Comparison of ENCODE assay signal across 21 cellular contexts in genomic region chr4:81274460-81274859, GRCh38. TPM values are rescaled to one million over a fixed set of nuclear protein-coding genes. Genes with fewer than 3 reads are reported as not detected.
A peak's percentile ranks its signal among the peaks of the same experiment; 100 is the strongest.
DNase-seq lines count a peak whose midpoint lies in the region; ATAC-seq, FAIRE-seq and TF ChIP-seq lines count a peak whose summit lies in the region.
"Had no signal": no experiment of that assay in that cellular context is flagged by ENCODE, and none has a peak within 500 bp of the region (broad histone marks: within the 10 kb centered on the region; RNA-seq: fewer than 3 reads in every experiment).

No MANE protein-coding gene starts in this region.

- 0% methylated on average over 1 of the region's 1 CpG for WGBS in K562 (ENCODE audit: insufficient coverage, low coverage, missing lambda C conversion rate)

- no peaks in the 10 kb centered on the region for H3K9me3 ChIP-seq in HCT116 (ENCODE audit: control insufficient read depth in 1 of 2, insufficient read depth in 1 of 2, low read depth in 1 of 2, low read length in 2 of 2)
- no peaks in the 10 kb centered on the region for H3K9me3 ChIP-seq in K562 (replicated peaks; ENCODE audit: control insufficient read depth, insufficient read depth, low read depth, low read length)
- H3K9me3 ChIP-seq: A549 had no signal

- RAD21 ChIA-PET in HCT116 (lab: Charles Lee; ENCODE audit: low non-redundant PET in 1 of 2, low total read pairs in 2 of 2, uncharacterized antibody in 2 of 2, unreplicated experiment in 2 of 2): no interaction called here

- ATAC-seq in HCT116 (no peak), WTC11 (no peak), K562 (no peak)
- ATAC-seq: A549; CD8-positive, alpha-beta T cell had no signal

- no peak for FAIRE-seq in K562 (lab: Jason Lieb, UNC)
- FAIRE-seq: A549, D721Med, G401.6, GM12891, GM19239 had no signal

- CTCF ChIA-PET in HCT116 (lab: Charles Lee) (no interaction called here), WTC11 (lab: Charles Lee) (no interaction called here), K562 (lab: Yijun Ruan, JAX; ENCODE audit: low intra/inter-chr PET ratio) (interaction anchor here (0.6 kb wide), 1 partner anchor 10 kb away, joined by 3 read pairs; no protein-coding TSS in a partner anchor)

- TF ChIP-seq CTCF in HCT116 (IDR thresholded peaks at IDR 0.05 in 2 of 3, conservative IDR thresholded peaks at IDR 0.05 in 1 of 3; ENCODE audit: borderline replicate concordance in 1 of 3, insufficient read depth in 1 of 3, low read depth in 2 of 3, low read length in 2 of 3) (no peak), WTC11 (IDR thresholded peaks at IDR 0.05) (no peak), K562 (IDR thresholded peaks at IDR 0.05 in 2 of 3, conservative IDR thresholded peaks at IDR 0.05 in 1 of 3; ENCODE audit: insufficient read depth in 2 of 3, low read depth in 1 of 3, low read length in 3 of 3) (no peak), coronary artery (IDR thresholded peaks at IDR 0.05) (no peak)

- H3K27me3 ChIP-seq in HCT116 (ENCODE audit: insufficient read depth, low read length): no peaks in the 10 kb centered on the region
- H3K27me3 ChIP-seq in K562 (ENCODE audit: control insufficient read depth in 2 of 2, insufficient read depth in 2 of 2, low read length in 2 of 2): no peaks in the 10 kb centered on the region
- H3K27me3 ChIP-seq: BLaER1 treated with 17β-estradiol and CSF1 and Interleukin-3, amounts not matched to agents 10 nM and 100 nM had no signal

- H4K20me1 ChIP-seq in HCT116 (ENCODE audit: insufficient read depth) (no peaks in the 10 kb centered on the region), K562 (replicated peaks; ENCODE audit: control insufficient read depth, insufficient read depth, low read length) (no peaks in the 10 kb centered on the region)
- H4K20me1 ChIP-seq: BLaER1 treated with 17β-estradiol and CSF1 and Interleukin-3, amounts not matched to agents 10 nM and 100 nM had no signal

- no peak overlapping the region for H2AFZ ChIP-seq in HCT116 (ENCODE audit: low read depth, low read length, poor library complexity, severe bottlenecking)
- H2AFZ ChIP-seq in K562 (ENCODE audit: low read depth, low read length): no peak overlapping the region

- H3K4me1 Mint-ChIP-seq in WTC11: no peaks in the 10 kb centered on the region
- H3K4me1 Mint-ChIP-seq: B cell had no signal

- POLR2A ChIA-PET in HCT116 (lab: Charles Lee): no interaction called here
- POLR2A ChIA-PET in WTC11 (lab: Charles Lee): no interaction called here
- POLR2A ChIA-PET in K562 (lab: Yijun Ruan, JAX): no interaction called here

- H3K27ac ChIP-seq in HCT116 (ENCODE audit: low read depth, low read length) (no peak overlapping the region), K562 (ENCODE audit: extremely low read depth, low read depth, low read length) (no peak overlapping the region), coronary artery (no peak overlapping the region)
- H3K27ac ChIP-seq: 22Rv1; A549; BLaER1 treated with 17β-estradiol and CSF1 and Interleukin-3, amounts not matched to agents 10 nM and 100 nM; C4-2B had no signal

- H3K4me1 ChIP-seq in HCT116 (ENCODE audit: control insufficient read depth in 1 of 2, insufficient read depth in 2 of 2, low read length in 2 of 2) (no peaks in the 10 kb centered on the region), K562 (replicated peaks in 1 of 2; ENCODE audit: control insufficient read depth in 2 of 2, insufficient read depth in 2 of 2, low read length in 2 of 2) (no peaks in the 10 kb centered on the region)
- H3K4me1 ChIP-seq: A549; BLaER1 treated with 17β-estradiol and CSF1 and Interleukin-3, amounts not matched to agents 10 nM and 100 nM; Caco-2 had no signal

- H3K36me3 ChIP-seq in HCT116 (ENCODE audit: control insufficient read depth in 1 of 2, insufficient read depth in 2 of 2, low read length in 2 of 2) (no peaks in the 10 kb centered on the region), K562 (ENCODE audit: control insufficient read depth, insufficient read depth, low read length) (no peaks in the 10 kb centered on the region)
- H3K36me3 ChIP-seq: BLaER1 treated with 17β-estradiol and CSF1 and Interleukin-3, amounts not matched to agents 10 nM and 100 nM had no signal

- peaks cover 20% of the 10 kb centered on the region for H3K9me3 Mint-ChIP-seq in WTC11

- intact Hi-C loops in HCT116 (cut with micrococcal nuclease): no loop called here
- intact Hi-C loops in K562 (cut with micrococcal nuclease): no loop called here

- TF ChIP-seq RAD21 in HCT116 (IDR thresholded peaks at IDR 0.05; ENCODE audit: low read depth) (no peak), K562 (CRISPR knock-in tag; conservative IDR thresholded peaks at IDR 0.05 in 1 of 2, IDR thresholded peaks at IDR 0.05 in 1 of 2) (no peak)

- TF ChIP-seq POLR2A in HCT116 (IDR thresholded peaks at IDR 0.05; ENCODE audit: borderline replicate concordance, extremely low read depth, insufficient read depth, insufficient read length): no peak
- TF ChIP-seq POLR2A in K562 (conservative IDR thresholded peaks at IDR 0.05): no peak

- DNase-seq in HCT116 (ENCODE audit: low read depth, low spot score) (no peak), WTC11 (ENCODE audit: low spot score) (no peak), K562 (ENCODE audit: extremely low read depth in 1 of 4, low spot score in 3 of 4) (no peak), coronary artery (ENCODE audit: low spot score) (no peak), NCI-H82 (lab: John Stamatoyannopoulos, UW) (no peak)
- DNase-seq: AML-193; Caco-2; Calu3; CD4-positive, alpha-beta T cell; CD8-positive, alpha-beta T cell; DMS79 treated with DMSO at 0.1 percent for 48 hours; GF-D8 had no signal

- no peaks in the 10 kb centered on the region; the same call in 1 of the 2 replicates for H3K36me3 Mint-ChIP-seq in WTC11
- H3K36me3 Mint-ChIP-seq: CD8-positive, alpha-beta T cell had no signal

- no peak overlapping the region for H3K9ac ChIP-seq in HCT116 (ENCODE audit: low read length)
- no peak overlapping the region for H3K9ac ChIP-seq in K562 (ENCODE audit: insufficient read depth in 1 of 2, low read depth in 2 of 2, low read length in 2 of 2)
- H3K9ac ChIP-seq: BLaER1 treated with 17β-estradiol and CSF1 and Interleukin-3, amounts not matched to agents 10 nM and 100 nM had no signal

- H3K79me2 ChIP-seq in HCT116 (ENCODE audit: insufficient read depth, low read length) (no peaks in the 10 kb centered on the region), K562 (ENCODE audit: control insufficient read depth, insufficient read depth, low read length) (no peaks in the 10 kb centered on the region)

- H3K4me3 Mint-ChIP-seq in WTC11: no peak overlapping the region
- H3K4me3 Mint-ChIP-seq: B cell; CD4-positive, alpha-beta T cell; CD8-positive, alpha-beta T cell had no signal

- no peak overlapping the region for H3K27ac Mint-ChIP-seq in WTC11
- H3K27ac Mint-ChIP-seq: B cell; CD4-positive, alpha-beta T cell; CD8-positive, alpha-beta T cell had no signal

- TF ChIP-seq EP300 in K562 (IDR thresholded peaks at IDR 0.05; ENCODE audit: low read length): no peak

- no peaks in the 10 kb centered on the region for H3K9me2 ChIP-seq in HCT116 (ENCODE audit: insufficient read depth)

- H3K27me3 Mint-ChIP-seq in WTC11 (ENCODE audit: low read depth): no peaks in the 10 kb centered on the region; the same call in 1 of the 2 replicates

- H3K4me2 ChIP-seq in HCT116 (ENCODE audit: low read length): no peak overlapping the region
- H3K4me2 ChIP-seq in K562 (ENCODE audit: insufficient read depth, low read length): no peak overlapping the region
- H3K4me2 ChIP-seq: A549; BLaER1 treated with 17β-estradiol and CSF1 and Interleukin-3, amounts not matched to agents 10 nM and 100 nM had no signal

- H3K9me1 ChIP-seq in K562 (ENCODE audit: control insufficient read depth, insufficient read depth, low read length): no peaks in the 10 kb centered on the region

- H3K4me3 ChIP-seq in HCT116 (replicated peaks in 1 of 2; ENCODE audit: low read depth in 1 of 2, low read length in 2 of 2) (no peak overlapping the region), K562 (no peak overlapping the region), coronary artery (no peak overlapping the region)
- H3K4me3 ChIP-seq: A549; BLaER1 treated with 17β-estradiol and CSF1 and Interleukin-3, amounts not matched to agents 10 nM and 100 nM had no signal

- BruUV-seq in HCT116 (replicated peaks; lab: Mats Ljungman, UMichigan) (no TSS peak), K562 (replicated peaks; lab: Mats Ljungman, UMichigan) (no TSS peak)

- in situ Hi-C loops in K562 (cut with MboI): no loop called here

TF ChIP-seq in HCT116, 20 proteins besides CTCF, POLR2A, EP300 and RAD21 (continues in another document):
- TF ChIP-seq SIN3A (IDR thresholded peaks at IDR 0.05; ENCODE audit: low read depth): no peak

TF ChIP-seq in WTC11, 78 proteins besides CTCF, POLR2A, EP300 and RAD21:
- TF ChIP-seq ATF1 (CRISPR knock-in tag; IDR thresholded peaks at IDR 0.05) (no peak), GTF2I (CRISPR knock-in tag; conservative IDR thresholded peaks at IDR 0.05) (0 out of 2 replicates have a peak, but pooled peaks have one; percentile 45)
TF ChIP-seq in WTC11: peak in this region for 1.

TF ChIP-seq in K562, 482 proteins besides CTCF, POLR2A, EP300 and RAD21 (continues in another document):
- no peak for TF ChIP-seq NR2C1 (IDR thresholded peaks at IDR 0.05)
- TF ChIP-seq NR2C1 (tag; IDR thresholded peaks at IDR 0.05): no peak

RNA-seq across cellular contexts. Expression of gene PRKG2, which starts 59.4 kb away (rescaled TPM):
- total RNA-seq in HCT116 (2021; ENCODE audit: unreplicated experiment) (2.1 TPM), WTC11 (2021) (1.9 to 3.6 TPM (median 2.7 TPM) in 3 replicates), K562 (2014; rRNA removed) (0.16 and 0.68 TPM in 2 replicates), K562 (2014; rRNA removed; fragmentation: Illumina TruSeq; extraction: Trizol) (0.40 and 0.51 TPM in 2 replicates), K562 (2015; rRNA removed; fragmentation: Illumina TruSeq; extraction: Trizol) (0.36 and 0.57 TPM in 2 replicates), K562 (2021) (0.16 and 0.27 TPM in 2 replicates)
- polyA plus RNA-seq in HCT116 (2012): 1.6 and 2.0 TPM in 2 replicates
- 0.44 and 0.74 TPM in 2 replicates for total RNA-seq in K562 (2011; cell fraction: chromatin; rRNA removed; ENCODE audit: low replicate concordance)
- 0.17 and 0.26 TPM in 2 replicates for total RNA-seq in K562 (2011; cell fraction: nucleolus; rRNA removed)
- total RNA-seq in K562 (2011; cell fraction: nucleoplasm; rRNA removed): 0.22 and 0.23 TPM in 2 replicates
- polyA plus RNA-seq in K562 (2011; rRNA removed) (0.19 and 0.45 TPM in 2 replicates), K562 (2014; fragmentation: Illumina TruSeq; extraction: Trizol) (0.18 and 0.22 TPM in 2 replicates), K562 (2014; fragmentation: Nextera tagmentation; extraction: Ambion mirVana) (under 1 TPM; 0.01 to 0.34 TPM), K562 (2014; rRNA removed) (0.13 and 0.15 TPM in 2 replicates)
- polyA plus RNA-seq in K562 (2011; cell fraction: cytosol; rRNA removed): 0.07 TPM in 1 of 2 replicates, not detected in the other
- polyA plus RNA-seq in K562 (2011; cell fraction: nucleus; rRNA removed): 0.15 and 0.27 TPM in 2 replicates
- polyA plus RNA-seq in K562 (2012): 0.36 and 0.72 TPM in 2 replicates
- 0.66 and 0.88 TPM in 2 replicates for polyA minus RNA-seq in K562 (2011; rRNA and poly(A)+ RNA removed)
- polyA minus RNA-seq in K562 (2011; cell fraction: cytosol; rRNA and poly(A)+ RNA removed): 0.55 TPM in 1 of 2 replicates, not detected in the other
- 0.40 and 0.89 TPM in 2 replicates for polyA minus RNA-seq in K562 (2011; cell fraction: nucleus; rRNA and poly(A)+ RNA removed)
